Comparison of ENCODE assay signal across 15 cellular contexts in the genomic region with DNA sequence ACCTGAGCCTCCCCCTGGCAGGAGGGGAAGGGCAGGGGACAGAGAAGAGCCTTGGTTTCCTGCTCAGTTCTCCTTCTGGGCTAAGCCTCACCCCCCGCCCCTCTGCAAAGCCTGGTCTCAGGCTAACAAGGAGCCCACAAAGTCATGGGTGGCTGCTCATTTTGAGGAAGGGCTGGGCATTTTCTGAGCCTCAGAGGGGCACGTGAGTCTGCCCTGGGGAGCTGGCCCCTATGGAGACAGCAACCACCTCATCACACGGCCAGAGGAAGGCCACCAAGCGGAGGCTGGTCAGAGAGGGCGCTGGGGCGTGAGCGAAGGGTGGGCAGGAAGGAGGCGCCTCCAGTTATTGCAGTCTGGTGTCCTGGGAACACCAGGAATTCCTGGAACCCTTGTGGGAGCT. TPM values are rescaled to one million over a fixed set of nuclear protein-coding genes. Genes with fewer than 3 reads are reported as not detected.
DNase-seq lines count a peak whose midpoint lies in the region; ATAC-seq, FAIRE-seq and TF ChIP-seq lines count a peak whose summit lies in the region.
"Had no signal": no experiment of that assay in that cellular context is flagged by ENCODE, and none has a peak within 500 bp of the region (broad histone marks: within the 10 kb centered on the region; RNA-seq: fewer than 3 reads in every experiment).

No MANE protein-coding gene starts in this region.

- TF ChIP-seq CTCF in GM12878 (IDR thresholded peaks at IDR 0.05 in 2 of 3, conservative IDR thresholded peaks at IDR 0.05 in 1 of 3; ENCODE audit: control insufficient read depth in 2 of 3, extremely low read depth in 1 of 3, insufficient read depth in 1 of 3, low read depth in 3 of 3, low read length in 3 of 3), result no peak

- WGBS in GM12878 (ENCODE audit: insufficient coverage, insufficient replicate concordance, low lambda C conversion rate, missing lambda C conversion rate), result 69% methylated on average over 8 of the region's 8 CpGs

- DNase-seq in HK-2 (ENCODE audit: unreplicated experiment) (peak; percentile 85), GM12878 (ENCODE audit: low read depth, low spot score) (no peak), memory B cell (ENCODE audit: low spot score in 2 of 2) (no peak), iPS-NIHi7 (ENCODE audit: extremely low spot score) (no peak)
- DNase-seq: activated CD4-positive, alpha-beta T cell treated with anti-CD3 and anti-CD28 coated beads for 4 hours; CD4-positive, alpha-beta T cell; hypothalamus; NCI-H2029 treated with DMSO at 0.1 percent for 48 hours; stimulated activated CD8-positive, alpha-beta memory T cell treated with anti-CD3 and anti-CD28 coated beads, Interleukin-4, amount 100 ng/mL, for 48 hours had no signal

- no peak overlapping the region for H3K4me3 Mint-ChIP-seq in memory B cell
- no peak overlapping the region for H3K4me3 Mint-ChIP-seq in stimulated activated memory B cell treated with anti-CD40 and anti-IgM and Interleukin-4, amounts not matched to agents 10 μg/mL and 1 μg/mL and 100 μg/mL, for 72 hours
- H3K4me3 Mint-ChIP-seq: CD4-positive, alpha-beta T cell; T-helper 2 cell treated with Interferon-gamma antibody and Interleukin-4, amounts not matched to agents 5 μg/mL and 100 μg/mL, for 36 hours had no signal

- H3K27me3 ChIP-seq in GM12878 (replicated peaks in 1 of 2; ENCODE audit: control insufficient read depth in 2 of 2, insufficient read depth in 2 of 2, low read length in 1 of 2), result no peaks in the 10 kb centered on the region

- no peak for TF ChIP-seq EP300 in GM12878 (IDR thresholded peaks at IDR 0.05; ENCODE audit: borderline replicate concordance in 1 of 2, control insufficient read depth in 1 of 2, low read depth in 2 of 2, low read length in 2 of 2)

- in situ Hi-C loops in GM12878 (cut with MboI), result no loop called here

- H3K36me3 ChIP-seq in GM12878 (ENCODE audit: control insufficient read depth in 2 of 2, insufficient read depth in 2 of 2, low read length in 1 of 2), result peaks cover 18 to 31% of the 10 kb centered on the region in 2 experiments

- H3K9me3 ChIP-seq in GM12878 (replicated peaks; ENCODE audit: control insufficient read depth, insufficient read depth, low read length), result no peaks in the 10 kb centered on the region

- BruUV-seq in GM12878 (replicated peaks; lab: Mats Ljungman, UMichigan), result TSS peak; percentile 51

- no peaks in the 10 kb centered on the region for H3K9me3 Mint-ChIP-seq in memory B cell
- no peaks in the 10 kb centered on the region for H3K9me3 Mint-ChIP-seq in stimulated activated memory B cell treated with anti-CD40 and anti-IgM and Interleukin-4, amounts not matched to agents 10 μg/mL and 1 μg/mL and 100 μg/mL, for 72 hours
- H3K9me3 Mint-ChIP-seq: CD4-positive, alpha-beta T cell; T-helper 2 cell treated with Interferon-gamma antibody and Interleukin-4, amounts not matched to agents 5 μg/mL and 100 μg/mL, for 36 hours had no signal

- no peaks in the 10 kb centered on the region for H3K36me3 Mint-ChIP-seq in memory B cell
- H3K36me3 Mint-ChIP-seq in stimulated activated memory B cell treated with anti-CD40 and anti-IgM and Interleukin-4, amounts not matched to agents 10 μg/mL and 1 μg/mL and 100 μg/mL, for 72 hours, result peaks cover 32% of the 10 kb centered on the region

- peaks cover under 1% of the 10 kb centered on the region for H3K4me1 ChIP-seq in GM12878 (ENCODE audit: control insufficient read depth, insufficient read depth, low read length)
- H3K4me1 ChIP-seq: parathyroid adenoma had no signal

- no peak for FAIRE-seq in GM12878 (lab: Jason Lieb, UNC)
- FAIRE-seq: colon had no signal

- intact Hi-C loops in GM12878 (cut with micrococcal nuclease; ENCODE audit: unreplicated experiment), result no loop called here

- SMC1A ChIA-PET in GM12878 (lab: Charles Lee; ENCODE audit: uncharacterized antibody, unreplicated experiment), result interaction anchor here (1.0 kb wide), 1 partner anchor 59 kb away, joined by 5 read pairs; no protein-coding TSS in a partner anchor

- H3K4me1 Mint-ChIP-seq in memory B cell, result peaks cover 18% of the 10 kb centered on the region
- H3K4me1 Mint-ChIP-seq in stimulated activated memory B cell treated with anti-CD40 and anti-IgM and Interleukin-4, amounts not matched to agents 10 μg/mL and 1 μg/mL and 100 μg/mL, for 72 hours, result peaks cover 36% of the 10 kb centered on the region

- no peak overlapping the region for H3K9ac ChIP-seq in GM12878 (ENCODE audit: control insufficient read depth, insufficient read depth, low read length)
- H3K9ac ChIP-seq: parathyroid adenoma had no signal

- no peak for TF ChIP-seq POLR2A in GM12878 (IDR thresholded peaks at IDR 0.05; ENCODE audit: low read depth, low read length)

- CTCF ChIA-PET in GM12878 (lab: Yijun Ruan, JAX), result interaction anchor here (0.7 to 1.7 kb wide), 4 partner anchors 134 to 277 kb away, joined by 3 read pairs; no protein-coding TSS in a partner anchor

- no peaks in the 10 kb centered on the region for H4K20me1 ChIP-seq in GM12878 (ENCODE audit: control insufficient read depth, insufficient read depth)

- H2AFZ ChIP-seq in GM12878 (ENCODE audit: control insufficient read depth, low read depth, low read length), result no peak overlapping the region
- H2AFZ ChIP-seq: parathyroid adenoma had no signal

- H3K79me2 ChIP-seq in GM12878 (ENCODE audit: control insufficient read depth, insufficient read depth, low read length), result no peaks in the 10 kb centered on the region
- H3K79me2 ChIP-seq: parathyroid adenoma had no signal

- H3K4me3 ChIP-seq in GM12878, result no peak overlapping the region

- no peak overlapping the region for H3K27ac Mint-ChIP-seq in memory B cell
- no peak overlapping the region for H3K27ac Mint-ChIP-seq in stimulated activated memory B cell treated with anti-CD40 and anti-IgM and Interleukin-4, amounts not matched to agents 10 μg/mL and 1 μg/mL and 100 μg/mL, for 72 hours
- H3K27ac Mint-ChIP-seq: CD4-positive, alpha-beta T cell; T-helper 2 cell treated with Interferon-gamma antibody and Interleukin-4, amounts not matched to agents 5 μg/mL and 100 μg/mL, for 36 hours had no signal

- no peak for TF ChIP-seq RAD21 in GM12878 (IDR thresholded peaks at IDR 0.05; ENCODE audit: insufficient read depth, low read depth, low read length)

- ATAC-seq in GM12878 (peak; percentile 9; the same call in 2 of the 3 replicates), memory B cell (ENCODE audit: low read depth) (peak; percentile 27), GM18867 (IDR thresholded peaks at IDR 0.05; ENCODE audit: unreplicated experiment) (no peak), GM19023 (IDR thresholded peaks at IDR 0.05; ENCODE audit: unreplicated experiment) (no peak)
- ATAC-seq in stimulated activated memory B cell treated with anti-CD40 and anti-IgM and Interleukin-4, amounts not matched to agents 10 μg/mL and 1 μg/mL and 100 μg/mL, for 72 hours, result peak; percentile 60

- H3K27me3 Mint-ChIP-seq in memory B cell, result peaks cover 2% of the 10 kb centered on the region
- H3K27me3 Mint-ChIP-seq in stimulated activated memory B cell treated with anti-CD40 and anti-IgM and Interleukin-4, amounts not matched to agents 10 μg/mL and 1 μg/mL and 100 μg/mL, for 72 hours, result no peaks in the 10 kb centered on the region
- H3K27me3 Mint-ChIP-seq: CD4-positive, alpha-beta T cell had no signal

- RAD21 ChIA-PET in GM12878 (lab: Charles Lee; ENCODE audit: unreplicated experiment), result no interaction called here

- H3K27ac ChIP-seq in GM12878 (ENCODE audit: control insufficient read depth, insufficient read depth), result no peak overlapping the region
- H3K27ac ChIP-seq: parathyroid adenoma had no signal

- POLR2A ChIA-PET in GM12878 (lab: Charles Lee), result no interaction called here

- H3K4me2 ChIP-seq in GM12878 (ENCODE audit: control insufficient read depth, insufficient read depth), result no peak overlapping the region

TF ChIP-seq in GM12878, 131 proteins besides CTCF, POLR2A, EP300 and RAD21:
- TF ChIP-seq JUND (IDR thresholded peaks at IDR 0.05; ENCODE audit: low read depth, low read length), result no peak
- peak in 1 of 2 experiments; percentile 28; a peak in 1 of 4 replicates for TF ChIP-seq BHLHE40 (IDR thresholded peaks at IDR 0.05; ENCODE audit: borderline replicate concordance in 1 of 2, low read depth in 2 of 2, low read length in 1 of 2)

RNA-seq across cellular contexts. Expression of a gene that starts 18.7 kb away (rescaled TPM):
- 15.1 and 16.1 TPM in 2 replicates for total RNA-seq in GM12878 (2013; cell fraction: nucleolus; rRNA removed)
- total RNA-seq in GM12878 (2014; rRNA removed) (5.7 and 7.1 TPM in 2 replicates), GM12878 (2014; rRNA removed; fragmentation: Illumina TruSeq; extraction: Trizol) (1.9 and 2.1 TPM in 2 replicates), GM12878 (2021) (10.1 and 10.6 TPM in 2 replicates)
- polyA plus RNA-seq in GM12878 (2011; ENCODE audit: low read depth), result 5.6 TPM
- polyA plus RNA-seq in GM12878 (2011; rRNA removed) (4.1 and 7.2 TPM in 2 replicates), GM12878 (2014; fragmentation: Illumina TruSeq; extraction: Trizol) (1.0 and 2.4 TPM in 2 replicates), GM12878 (2014; fragmentation: Nextera tagmentation; extraction: Ambion mirVana) (under 1 TPM; 0.11 to 0.31 TPM), GM12878 (2014; rRNA removed) (10.2 and 12.9 TPM in 2 replicates), GM12878 (2016; fragmentation: Nextera tagmentation; extraction: Ambion mirVana) (1 to 10 TPM; 7.7 to 9.2 TPM)
- 8.9 and 12.4 TPM in 2 replicates for polyA plus RNA-seq in GM12878 (2011; cell fraction: cytosol; rRNA removed)
- 53.7 and 56.1 TPM in 2 replicates for polyA plus RNA-seq in GM12878 (2011; cell fraction: nucleus; rRNA removed)
- 13.6 and 13.8 TPM in 2 replicates for polyA plus RNA-seq in GM12878 (2012)
- 6.8 and 8.2 TPM in 2 replicates for polyA minus RNA-seq in GM12878 (2011; rRNA and poly(A)+ RNA removed)
- 1.9 and 5.0 TPM in 2 replicates for polyA minus RNA-seq in GM12878 (2011; cell fraction: cytosol; rRNA and poly(A)+ RNA removed)
- 9.6 and 12.6 TPM in 2 replicates for polyA minus RNA-seq in GM12878 (2011; cell fraction: nucleus; rRNA and poly(A)+ RNA removed)

Comparison
In these comparisons a context has a peak if more than half of its experiments do, and no peak if none do; other contexts are left out.
1. ATAC-seq: peak in GM12878 (single experiment), memory B cell (single experiment) and stimulated activated memory B cell treated with anti-CD40 and anti-IgM and Interleukin-4, amounts not matched to agents 10 μg/mL and 1 μg/mL and 100 μg/mL, for 72 hours (single experiment); none in GM18867 (single experiment) and GM19023 (single experiment).